27 cellular contexts compared by ENCODE assay signal in the genomic region with DNA sequence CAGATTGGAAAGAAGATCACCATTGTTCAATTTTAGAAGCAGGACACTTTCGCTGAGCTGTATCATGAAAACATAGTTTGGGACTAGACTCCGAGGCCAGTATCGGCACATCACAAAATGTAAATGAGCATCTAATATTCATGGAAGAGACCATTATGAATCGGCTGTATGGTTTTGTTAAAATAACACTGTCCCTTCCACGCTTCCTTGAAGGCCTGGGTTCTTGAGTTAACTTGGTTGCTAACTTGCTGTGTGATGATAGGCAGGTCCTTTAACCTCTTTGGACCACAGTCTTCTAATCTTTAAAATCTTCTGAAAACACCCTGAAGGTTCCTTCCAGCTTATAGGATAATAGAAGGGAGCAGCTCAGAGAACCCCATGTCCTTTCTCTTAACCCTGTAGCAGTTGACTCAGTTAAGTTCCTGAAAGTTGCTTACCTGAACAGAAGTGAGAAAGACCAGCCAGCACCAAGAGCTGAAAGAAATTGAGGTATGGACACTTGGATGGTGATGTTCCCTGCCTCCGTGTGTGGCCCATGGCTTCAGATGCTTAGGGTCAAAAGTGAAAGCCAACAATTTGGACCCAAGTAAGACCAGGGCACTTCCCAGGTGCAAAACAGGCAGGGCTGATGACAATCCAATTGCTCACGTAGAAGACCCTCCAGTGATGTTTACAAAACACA. TPM values are rescaled to one million over a fixed set of nuclear protein-coding genes. Genes with fewer than 3 reads are reported as not detected.
DNase-seq lines count a peak whose midpoint lies in the region; ATAC-seq lines count a peak whose summit lies in the region.
"Had no signal": no experiment of that assay in that cellular context is flagged by ENCODE, and none has a peak within 500 bp of the region (broad histone marks: within the 10 kb centered on the region; RNA-seq: fewer than 3 reads in every experiment).

No MANE protein-coding gene starts in this region.

- peak overlapping the region; percentile 82 for H3K27ac Mint-ChIP-seq in T-helper 2 cell treated with Interferon-gamma antibody and Interleukin-4, amounts not matched to agents 5 μg/mL and 100 μg/mL, for 36 hours
- H3K27ac Mint-ChIP-seq in T-helper 17 cell = peak overlapping the region; percentile 95
- H3K27ac Mint-ChIP-seq in dendritic cell treated with granulocyte-macrophage colony-stimulating factor and Interleukin-4, amounts not matched to agents 40 ng/mL and 50 ng/mL, for 4 days = peak overlapping the region; percentile 92
- H3K27ac Mint-ChIP-seq: activated naive CD8-positive, alpha-beta T cell; nephron had no signal

- ATAC-seq in T-helper 17 cell (no peak), HG03460 (IDR thresholded peaks at IDR 0.05; ENCODE audit: unreplicated experiment) (no peak)
- ATAC-seq: HCT116, HepG2 had no signal

- peak overlapping the region; percentile 73 for H3K4me3 Mint-ChIP-seq in T-helper 2 cell treated with Interferon-gamma antibody and Interleukin-4, amounts not matched to agents 5 μg/mL and 100 μg/mL, for 36 hours
- H3K4me3 Mint-ChIP-seq in T-helper 17 cell = peak overlapping the region; percentile 79
- H3K4me3 Mint-ChIP-seq in dendritic cell treated with granulocyte-macrophage colony-stimulating factor and Interleukin-4, amounts not matched to agents 40 ng/mL and 50 ng/mL, for 4 days = peak overlapping the region; percentile 62
- H3K4me3 Mint-ChIP-seq: activated naive CD8-positive, alpha-beta T cell; nephron had no signal

- peak overlapping the region; percentile 98 for H3K4me3 ChIP-seq in GM08714 (ENCODE audit: low read length)
- H3K4me3 ChIP-seq: dorsolateral prefrontal cortex, ovary, SJSA1, tibial artery had no signal

- no peaks in the 10 kb centered on the region for H3K9me3 ChIP-seq in T-helper 17 cell (ENCODE audit: control insufficient read depth, low read length, poor library complexity, severe bottlenecking)
- H3K9me3 ChIP-seq: ovary, SJSA1, tibial artery had no signal

- peaks cover 30% of the 10 kb centered on the region for H3K4me1 Mint-ChIP-seq in T-helper 2 cell treated with Interferon-gamma antibody and Interleukin-4, amounts not matched to agents 5 μg/mL and 100 μg/mL, for 36 hours (ENCODE audit: low read depth)
- H3K4me1 Mint-ChIP-seq in T-helper 17 cell = peaks cover 49% of the 10 kb centered on the region
- peaks cover 75% of the 10 kb centered on the region for H3K4me1 Mint-ChIP-seq in dendritic cell treated with granulocyte-macrophage colony-stimulating factor and Interleukin-4, amounts not matched to agents 40 ng/mL and 50 ng/mL, for 4 days (ENCODE audit: low read depth)
- H3K4me1 Mint-ChIP-seq: nephron had no signal

- H3K36me3 Mint-ChIP-seq in T-helper 2 cell treated with Interferon-gamma antibody and Interleukin-4, amounts not matched to agents 5 μg/mL and 100 μg/mL, for 36 hours (ENCODE audit: low read depth) = peaks cover 20% of the 10 kb centered on the region
- H3K36me3 Mint-ChIP-seq in T-helper 17 cell (ENCODE audit: low read depth) = peaks cover 2% of the 10 kb centered on the region
- peaks cover 46% of the 10 kb centered on the region for H3K36me3 Mint-ChIP-seq in dendritic cell treated with granulocyte-macrophage colony-stimulating factor and Interleukin-4, amounts not matched to agents 40 ng/mL and 50 ng/mL, for 4 days (ENCODE audit: low read depth)
- H3K36me3 Mint-ChIP-seq: activated naive CD8-positive, alpha-beta T cell had no signal

- DNase-seq in T-helper 2 cell treated with Interferon-gamma antibody and Interleukin-4, amounts not matched to agents 5 μg/mL and 100 μg/mL, for 36 hours (ENCODE audit: low spot score) = no peak
- no peak for DNase-seq in T-helper 2 cell
- no peak for DNase-seq in T-helper 17 cell
- DNase-seq in germinal center (ENCODE audit: low spot score) = no peak
- DNase-seq in NCI-H1694 (lab: John Stamatoyannopoulos, UW) = no peak
- DNase-seq: dorsolateral prefrontal cortex; glutamatergic neuron; kidney; NCI-H1048; NCI-H187 treated with DMSO at 0.1 percent for 48 hours; NCI-H526; ovary; retina; small intestine; stimulated activated CD4-positive, alpha-beta T cell treated with anti-CD3 and anti-CD28 coated beads, Interleukin-2, amount 100 ng/mL, for 24 hours; tibial artery had no signal

- H3K9me3 Mint-ChIP-seq in T-helper 2 cell treated with Interferon-gamma antibody and Interleukin-4, amounts not matched to agents 5 μg/mL and 100 μg/mL, for 36 hours = no peaks in the 10 kb centered on the region
- H3K9me3 Mint-ChIP-seq in dendritic cell treated with granulocyte-macrophage colony-stimulating factor and Interleukin-4, amounts not matched to agents 40 ng/mL and 50 ng/mL, for 4 days = no peaks in the 10 kb centered on the region
- H3K9me3 Mint-ChIP-seq: nephron had no signal

- H3K27me3 Mint-ChIP-seq in T-helper 2 cell treated with Interferon-gamma antibody and Interleukin-4, amounts not matched to agents 5 μg/mL and 100 μg/mL, for 36 hours (ENCODE audit: low read depth) = no peaks in the 10 kb centered on the region
- no peaks in the 10 kb centered on the region for H3K27me3 Mint-ChIP-seq in T-helper 17 cell
- H3K27me3 Mint-ChIP-seq in dendritic cell treated with granulocyte-macrophage colony-stimulating factor and Interleukin-4, amounts not matched to agents 40 ng/mL and 50 ng/mL, for 4 days = no peaks in the 10 kb centered on the region
- H3K27me3 Mint-ChIP-seq: activated naive CD8-positive, alpha-beta T cell had no signal

- intact Hi-C loops in dendritic cell treated with granulocyte-macrophage colony-stimulating factor and Interleukin-4, amounts not matched to agents 40 ng/mL and 50 ng/mL, for 4 days (cut with micrococcal nuclease) = no loop called here

RNA-seq across cellular contexts. Expression of gene CD80, which starts 2.1 kb away (rescaled TPM):
- 10 to 100 TPM; 13.9 to 14.1 TPM for total RNA-seq in T-helper 17 cell
- total RNA-seq: A172, endothelial cell of umbilical vein, HepG2, lower leg skin, SJSA1 had no signal

RNA-seq across cellular contexts. Expression of gene ADPRH, which starts 22.0 kb away (rescaled TPM):
- 1 to 10 TPM; 3.6 to 3.7 TPM for total RNA-seq in T-helper 17 cell

RNA-seq across cellular contexts. Expression of gene PLA1A, which starts 40.4 kb away (rescaled TPM):
- under 1 TPM in 1 of 2 donors, not detected in 1; 0.45 TPM for total RNA-seq in T-helper 17 cell
- total RNA-seq: A172, endothelial cell of umbilical vein had no signal

RNA-seq across cellular contexts. Expression of gene TIMMDC1, which starts 59.0 kb away (rescaled TPM):
- total RNA-seq in T-helper 17 cell = 10 to 100 TPM; 26.9 to 29.5 TPM
